ENCODE assay signal across 1 cellular context in the genomic region with DNA sequence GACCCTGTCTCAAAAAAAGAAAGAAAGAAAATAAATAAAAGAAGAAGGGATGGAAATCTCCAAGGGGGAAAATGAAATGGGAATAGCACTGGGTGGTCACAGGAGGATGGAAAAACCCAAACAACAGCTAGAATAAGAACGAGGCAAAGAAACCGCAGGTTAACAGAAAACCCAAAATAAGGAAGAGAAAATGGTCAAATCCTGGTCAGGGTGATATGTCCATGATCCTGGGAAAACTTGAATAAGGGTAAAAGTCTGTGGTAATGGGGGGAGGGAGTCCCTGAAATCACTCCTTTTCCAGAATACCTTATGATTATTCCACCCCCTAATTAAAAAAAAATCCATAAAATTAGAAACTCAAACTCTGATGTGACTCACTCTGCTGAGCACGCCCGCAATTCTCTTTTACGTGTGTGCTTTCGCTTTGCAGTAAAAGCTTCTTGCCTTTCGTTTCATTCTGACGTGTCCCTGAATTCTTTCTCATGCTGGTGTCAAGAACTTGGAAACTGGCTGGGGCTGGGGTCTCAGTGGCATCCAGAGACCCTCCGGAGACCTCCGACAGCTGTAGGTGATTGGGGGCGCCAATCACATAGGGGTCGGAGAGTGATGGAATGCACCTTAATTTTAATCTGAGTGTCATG.
TF ChIP-seq lines count a peak whose summit lies in the region.

No MANE protein-coding gene starts in this region.

TF ChIP-seq in SK-N-SH treated with all-trans-retinoic acid at 6 μM for 48 hours, 23 proteins besides CTCF, POLR2A, EP300 and RAD21:
- TF ChIP-seq ZNF565 (CRISPR knock-in tag; conservative IDR thresholded peaks at IDR 0.05; ENCODE audit: low read depth): no peak
- no peak for TF ChIP-seq SNAI2 (CRISPR knock-in tag; IDR thresholded peaks at IDR 0.05)
- no peak for TF ChIP-seq ESRRG (CRISPR knock-in tag; IDR thresholded peaks at IDR 0.05)
- TF ChIP-seq ISL1 (CRISPR knock-in tag; IDR thresholded peaks at IDR 0.05): no peak
- TF ChIP-seq OSR1 (CRISPR knock-in tag; IDR thresholded peaks at IDR 0.05): no peak
- no peak for TF ChIP-seq GLIS3 (CRISPR knock-in tag; IDR thresholded peaks at IDR 0.05)
- TF ChIP-seq, protein P1, sequence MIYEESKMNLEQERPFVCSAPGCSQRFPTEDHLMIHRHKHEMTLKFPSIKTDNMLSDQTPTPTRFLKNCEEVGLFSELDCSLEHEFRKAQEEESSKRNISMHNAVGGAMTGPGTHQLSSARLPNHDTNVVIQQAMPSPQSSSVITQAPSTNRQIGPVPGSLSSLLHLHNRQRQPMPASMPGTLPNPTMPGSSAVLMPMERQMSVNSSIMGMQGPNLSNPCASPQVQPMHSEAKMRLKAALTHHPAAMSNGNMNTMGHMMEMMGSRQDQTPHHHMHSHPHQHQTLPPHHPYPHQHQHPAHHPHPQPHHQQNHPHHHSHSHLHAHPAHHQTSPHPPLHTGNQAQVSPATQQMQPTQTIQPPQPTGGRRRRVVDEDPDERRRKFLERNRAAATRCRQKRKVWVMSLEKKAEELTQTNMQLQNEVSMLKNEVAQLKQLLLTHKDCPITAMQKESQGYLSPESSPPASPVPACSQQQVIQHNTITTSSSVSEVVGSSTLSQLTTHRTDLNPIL (CRISPR knock-in tag; IDR thresholded peaks at IDR 0.05; ENCODE audit: low read depth): no peak
- TF ChIP-seq, protein P2, sequence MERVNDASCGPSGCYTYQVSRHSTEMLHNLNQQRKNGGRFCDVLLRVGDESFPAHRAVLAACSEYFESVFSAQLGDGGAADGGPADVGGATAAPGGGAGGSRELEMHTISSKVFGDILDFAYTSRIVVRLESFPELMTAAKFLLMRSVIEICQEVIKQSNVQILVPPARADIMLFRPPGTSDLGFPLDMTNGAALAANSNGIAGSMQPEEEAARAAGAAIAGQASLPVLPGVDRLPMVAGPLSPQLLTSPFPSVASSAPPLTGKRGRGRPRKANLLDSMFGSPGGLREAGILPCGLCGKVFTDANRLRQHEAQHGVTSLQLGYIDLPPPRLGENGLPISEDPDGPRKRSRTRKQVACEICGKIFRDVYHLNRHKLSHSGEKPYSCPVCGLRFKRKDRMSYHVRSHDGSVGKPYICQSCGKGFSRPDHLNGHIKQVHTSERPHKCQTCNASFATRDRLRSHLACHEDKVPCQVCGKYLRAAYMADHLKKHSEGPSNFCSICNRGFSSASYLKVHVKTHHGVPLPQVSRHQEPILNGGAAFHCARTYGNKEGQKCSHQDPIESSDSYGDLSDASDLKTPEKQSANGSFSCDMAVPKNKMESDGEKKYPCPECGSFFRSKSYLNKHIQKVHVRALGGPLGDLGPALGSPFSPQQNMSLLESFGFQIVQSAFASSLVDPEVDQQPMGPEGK (CRISPR knock-in tag; IDR thresholded peaks at IDR 0.05; ENCODE audit: borderline replicate concordance): no peak
- no peak for TF ChIP-seq PPARA (CRISPR knock-in tag; IDR thresholded peaks at IDR 0.05; ENCODE audit: borderline replicate concordance)
- TF ChIP-seq TCF4 (CRISPR knock-in tag; IDR thresholded peaks at IDR 0.05; ENCODE audit: borderline replicate concordance): no peak
- no peak for TF ChIP-seq ZFP30 (CRISPR knock-in tag; IDR thresholded peaks at IDR 0.05)
- TF ChIP-seq, protein P3, sequence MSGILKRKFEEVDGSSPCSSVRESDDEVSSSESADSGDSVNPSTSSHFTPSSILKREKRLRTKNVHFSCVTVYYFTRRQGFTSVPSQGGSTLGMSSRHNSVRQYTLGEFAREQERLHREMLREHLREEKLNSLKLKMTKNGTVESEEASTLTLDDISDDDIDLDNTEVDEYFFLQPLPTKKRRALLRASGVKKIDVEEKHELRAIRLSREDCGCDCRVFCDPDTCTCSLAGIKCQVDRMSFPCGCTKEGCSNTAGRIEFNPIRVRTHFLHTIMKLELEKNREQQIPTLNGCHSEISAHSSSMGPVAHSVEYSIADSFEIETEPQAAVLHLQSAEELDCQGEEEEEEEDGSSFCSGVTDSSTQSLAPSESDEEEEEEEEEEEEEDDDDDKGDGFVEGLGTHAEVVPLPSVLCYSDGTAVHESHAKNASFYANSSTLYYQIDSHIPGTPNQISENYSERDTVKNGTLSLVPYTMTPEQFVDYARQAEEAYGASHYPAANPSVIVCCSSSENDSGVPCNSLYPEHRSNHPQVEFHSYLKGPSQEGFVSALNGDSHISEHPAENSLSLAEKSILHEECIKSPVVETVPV (CRISPR knock-in tag; IDR thresholded peaks at IDR 0.05): no peak
- no peak for TF ChIP-seq RARB (CRISPR knock-in tag; IDR thresholded peaks at IDR 0.05)
- no peak for TF ChIP-seq CSDC2 (CRISPR knock-in tag; IDR thresholded peaks at IDR 0.05)
- TF ChIP-seq, protein P4, sequence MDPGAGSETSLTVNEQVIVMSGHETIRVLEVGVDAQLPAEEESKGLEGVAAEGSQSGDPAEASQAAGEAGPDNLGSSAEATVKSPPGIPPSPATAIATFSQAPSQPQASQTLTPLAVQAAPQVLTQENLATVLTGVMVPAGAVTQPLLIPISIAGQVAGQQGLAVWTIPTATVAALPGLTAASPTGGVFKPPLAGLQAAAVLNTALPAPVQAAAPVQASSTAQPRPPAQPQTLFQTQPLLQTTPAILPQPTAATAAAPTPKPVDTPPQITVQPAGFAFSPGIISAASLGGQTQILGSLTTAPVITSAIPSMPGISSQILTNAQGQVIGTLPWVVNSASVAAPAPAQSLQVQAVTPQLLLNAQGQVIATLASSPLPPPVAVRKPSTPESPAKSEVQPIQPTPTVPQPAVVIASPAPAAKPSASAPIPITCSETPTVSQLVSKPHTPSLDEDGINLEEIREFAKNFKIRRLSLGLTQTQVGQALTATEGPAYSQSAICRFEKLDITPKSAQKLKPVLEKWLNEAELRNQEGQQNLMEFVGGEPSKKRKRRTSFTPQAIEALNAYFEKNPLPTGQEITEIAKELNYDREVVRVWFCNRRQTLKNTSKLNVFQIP (CRISPR knock-in tag; IDR thresholded peaks at IDR 0.05; ENCODE audit: borderline replicate concordance, low read depth): no peak
